30 cellular contexts compared by ENCODE assay signal in genomic region chr16:25367773-25368172, GRCh38.
"Had no signal": no experiment of that assay in that cellular context is flagged by ENCODE, and none has a peak within 500 bp of the region (broad histone marks: within the 10 kb centered on the region; RNA-seq: fewer than 3 reads in every experiment).

No MANE protein-coding gene starts in this region.

- H3K9ac ChIP-seq: parathyroid adenoma had no signal

- H3K4me3 ChIP-seq: ovary, psoas muscle, skin epidermis, smooth muscle cell, spleen, stomach, thoracic aorta, thyroid gland, tibial nerve, upper lobe of left lung, vagina had no signal

- H3K4me3 Mint-ChIP-seq: naive thymus-derived CD8-positive, alpha-beta T cell; natural killer cell treated with Interleukin-12 subunit alpha and Interleukin-12 subunit beta and Interleukin-15 and Interleukin-18, amount 100 ng/mL, for 72 hours; nephron progenitor cell; neural crest cell; stimulated activated effector memory CD8-positive, alpha-beta T cell treated with anti-CD3 and anti-CD28 coated beads, Interleukin-12 subunit alpha, Interleukin-12 subunit beta, amount 100 ng/mL, for 72 hours; stimulated activated naive B cell treated with anti-CD40 and anti-IgM and Interleukin-4, amounts not matched to agents 10 μg/mL and 1 μg/mL and 100 μg/mL, for 72 hours; stimulated activated naive CD8-positive, alpha-beta T cell treated with anti-CD3 and anti-CD28 coated beads, Interleukin-15, Interleukin-2, amounts not matched to agents 100 ng/mL and 50 ng/mL, for 24 hours had no signal

- H3K9me3 Mint-ChIP-seq: natural killer cell treated with Interleukin-12 subunit alpha and Interleukin-12 subunit beta and Interleukin-15 and Interleukin-18, amount 100 ng/mL, for 72 hours; stimulated activated effector memory CD8-positive, alpha-beta T cell treated with anti-CD3 and anti-CD28 coated beads, Interleukin-12 subunit alpha, Interleukin-12 subunit beta, amount 100 ng/mL, for 72 hours had no signal

- H3K27ac Mint-ChIP-seq: naive thymus-derived CD8-positive, alpha-beta T cell; natural killer cell treated with Interleukin-12 subunit alpha and Interleukin-12 subunit beta and Interleukin-15 and Interleukin-18, amount 100 ng/mL, for 72 hours; nephron progenitor cell; progenitor cell of endocrine pancreas; stimulated activated effector memory CD8-positive, alpha-beta T cell treated with anti-CD3 and anti-CD28 coated beads, Interleukin-12 subunit alpha, Interleukin-12 subunit beta, amount 100 ng/mL, for 72 hours; stimulated activated naive B cell treated with anti-CD40 and anti-IgM and Interleukin-4, amounts not matched to agents 10 μg/mL and 1 μg/mL and 100 μg/mL, for 72 hours; stimulated activated naive CD8-positive, alpha-beta T cell treated with anti-CD3 and anti-CD28 coated beads, Interleukin-15, Interleukin-2, amounts not matched to agents 100 ng/mL and 50 ng/mL, for 24 hours had no signal

- H3K4me2 ChIP-seq: smooth muscle cell had no signal

- H3K4me1 ChIP-seq: parathyroid adenoma, psoas muscle, spleen, stomach, thyroid gland, tibial nerve, upper lobe of left lung, vagina had no signal

- H3K27me3 ChIP-seq: ovary, thyroid gland, tibial nerve, upper lobe of left lung, vagina had no signal

- H2AFZ ChIP-seq: parathyroid adenoma had no signal

- H3K79me2 ChIP-seq: parathyroid adenoma had no signal

- H3K9me3 ChIP-seq: ovary, psoas muscle, spleen, stomach, thoracic aorta, thyroid gland, upper lobe of left lung, vagina had no signal

- H3K36me3 Mint-ChIP-seq: natural killer cell treated with Interleukin-12 subunit alpha and Interleukin-12 subunit beta and Interleukin-15 and Interleukin-18, amount 100 ng/mL, for 72 hours; stimulated activated effector memory CD8-positive, alpha-beta T cell treated with anti-CD3 and anti-CD28 coated beads, Interleukin-12 subunit alpha, Interleukin-12 subunit beta, amount 100 ng/mL, for 72 hours; stimulated activated naive B cell treated with anti-CD40 and anti-IgM and Interleukin-4, amounts not matched to agents 10 μg/mL and 1 μg/mL and 100 μg/mL, for 72 hours had no signal

- ATAC-seq: naive thymus-derived CD8-positive, alpha-beta T cell; natural killer cell treated with Interleukin-12 subunit alpha and Interleukin-12 subunit beta and Interleukin-15 and Interleukin-18, amount 100 ng/mL, for 72 hours; psoas muscle; right cardiac atrium; sciatic nerve; stimulated activated effector memory CD8-positive, alpha-beta T cell treated with anti-CD3 and anti-CD28 coated beads, Interleukin-12 subunit alpha, Interleukin-12 subunit beta, amount 100 ng/mL, for 72 hours; stimulated activated naive B cell treated with anti-CD40 and anti-IgM and Interleukin-4, amounts not matched to agents 10 μg/mL and 1 μg/mL and 100 μg/mL, for 72 hours had no signal

- H3K27ac ChIP-seq: ovary, parathyroid adenoma, psoas muscle, skin epidermis, spleen, stomach, thoracic aorta, thyroid gland, tibial nerve, upper lobe of left lung, vagina had no signal

- FAIRE-seq: urothelium cell line had no signal

- H3K4me1 Mint-ChIP-seq: nephron progenitor cell; neural crest cell; stimulated activated effector memory CD8-positive, alpha-beta T cell treated with anti-CD3 and anti-CD28 coated beads, Interleukin-12 subunit alpha, Interleukin-12 subunit beta, amount 100 ng/mL, for 72 hours had no signal

- H3K36me3 ChIP-seq: ovary, spleen, stomach, thoracic aorta, thyroid gland, tibial nerve, upper lobe of left lung, vagina had no signal

- DNase-seq: naive thymus-derived CD8-positive, alpha-beta T cell; nephron progenitor cell; occipital lobe; ovary; posterior cingulate gyrus; psoas muscle; right cardiac atrium; spleen; stimulated activated CD4-positive, alpha-beta T cell treated with anti-CD3 and anti-CD28 coated beads, Interleukin-12 subunit alpha, Interleukin-12 subunit beta, amount 100 ng/mL, for 4 hours; stimulated activated CD4-positive, alpha-beta T cell treated with anti-CD3 and anti-CD28 coated beads, Interleukin-1b, Interleukin-23, amount 100 ng/mL, for 48 hours; stimulated activated CD4-positive, alpha-beta T cell treated with anti-CD3 and anti-CD28 coated beads, Interleukin-4, amount 100 ng/mL, for 1 hour; stimulated activated naive B cell treated with anti-CD40 and anti-IgM and Interleukin-4, amounts not matched to agents 10 μg/mL and 1 μg/mL and 100 μg/mL, for 72 hours; stimulated activated naive CD4-positive, alpha-beta T cell treated with Interleukin-2 at 50 U/mL for 16 hours; stomach; thyroid gland; trophoblast cell had no signal
